ENCODE assay signal across 1 cellular context in the genomic region with DNA sequence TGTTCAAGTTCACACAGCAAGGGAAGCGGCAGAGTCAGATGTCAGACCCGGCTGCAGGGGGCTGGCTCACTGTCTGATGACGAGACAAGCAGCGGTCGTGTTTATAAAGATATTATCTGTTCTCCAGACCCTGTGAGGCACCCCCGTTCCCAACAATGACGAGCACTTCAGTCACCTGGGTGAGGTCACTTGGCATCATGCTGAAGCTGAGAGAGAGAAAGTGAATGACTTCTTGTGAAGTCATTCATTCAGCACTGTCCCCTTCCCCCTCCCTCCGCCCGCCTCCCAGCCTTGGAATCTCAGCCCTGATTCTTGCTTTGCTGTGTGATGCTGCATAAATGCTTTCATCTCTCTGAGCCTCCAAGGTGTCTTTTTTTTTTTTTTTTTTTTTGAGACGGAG.
A peak's percentile ranks its signal among the peaks of the same experiment; 100 is the strongest.
TF ChIP-seq lines count a peak whose summit lies in the region.

No MANE protein-coding gene starts in this region.

TF ChIP-seq in HepG2, 621 proteins besides CTCF, POLR2A, EP300 and RAD21:
- TF ChIP-seq, protein P1, sequence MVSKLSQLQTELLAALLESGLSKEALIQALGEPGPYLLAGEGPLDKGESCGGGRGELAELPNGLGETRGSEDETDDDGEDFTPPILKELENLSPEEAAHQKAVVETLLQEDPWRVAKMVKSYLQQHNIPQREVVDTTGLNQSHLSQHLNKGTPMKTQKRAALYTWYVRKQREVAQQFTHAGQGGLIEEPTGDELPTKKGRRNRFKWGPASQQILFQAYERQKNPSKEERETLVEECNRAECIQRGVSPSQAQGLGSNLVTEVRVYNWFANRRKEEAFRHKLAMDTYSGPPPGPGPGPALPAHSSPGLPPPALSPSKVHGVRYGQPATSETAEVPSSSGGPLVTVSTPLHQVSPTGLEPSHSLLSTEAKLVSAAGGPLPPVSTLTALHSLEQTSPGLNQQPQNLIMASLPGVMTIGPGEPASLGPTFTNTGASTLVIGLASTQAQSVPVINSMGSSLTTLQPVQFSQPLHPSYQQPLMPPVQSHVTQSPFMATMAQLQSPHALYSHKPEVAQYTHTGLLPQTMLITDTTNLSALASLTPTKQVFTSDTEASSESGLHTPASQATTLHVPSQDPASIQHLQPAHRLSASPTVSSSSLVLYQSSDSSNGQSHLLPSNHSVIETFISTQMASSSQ (IDR thresholded peaks at IDR 0.05; ENCODE audit: low read depth), result no peak
- TF ChIP-seq, protein P1 (CRISPR knock-in tag; IDR thresholded peaks at IDR 0.05; ENCODE audit: borderline replicate concordance), result no peak
- peak; percentile 58; the same call in 1 of the 2 replicates for TF ChIP-seq ZBTB21 (CRISPR knock-in tag; IDR thresholded peaks at IDR 0.05)
- TF ChIP-seq CREB1 (IDR thresholded peaks at IDR 0.05), result peak; percentile 70
- TF ChIP-seq CREB1 (CRISPR knock-in tag; IDR thresholded peaks at IDR 0.05), result no peak
TF ChIP-seq in HepG2: peak in this region for 2.
